ENCODE assay signal across 27 cellular contexts in the genomic region with DNA sequence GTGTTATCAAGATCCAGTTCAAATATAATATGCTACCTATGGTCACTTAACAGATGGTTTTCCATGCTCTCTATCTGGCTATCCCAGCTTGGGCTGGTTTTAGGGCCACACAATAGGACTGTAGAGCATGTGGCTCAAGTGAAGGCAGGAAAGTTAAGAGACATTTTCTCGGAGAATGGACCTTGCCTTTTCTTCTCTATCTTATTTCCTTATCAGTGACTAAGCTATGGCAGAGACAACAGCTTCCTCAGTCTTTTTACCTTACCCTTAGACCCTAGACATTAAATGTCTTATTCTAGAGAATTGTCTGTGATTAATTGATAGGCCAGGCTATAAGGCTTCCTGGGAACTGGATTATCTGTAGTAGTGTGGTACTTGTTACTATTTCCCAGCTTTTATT.
"Had no signal": no experiment of that assay in that cellular context is flagged by ENCODE, and none has a peak within 500 bp of the region (broad histone marks: within the 10 kb centered on the region; RNA-seq: fewer than 3 reads in every experiment).

No MANE protein-coding gene starts in this region.

- DNase-seq: hypothalamus; immature natural killer cell; kidney; left ventricle myocardium inferior; mesendoderm; naive thymus-derived CD4-positive, alpha-beta T cell; pancreas; posterior cingulate gyrus; retina; right cardiac atrium; stimulated activated CD4-positive, alpha-beta T cell treated with anti-CD3 and anti-CD28 coated beads, Interleukin-1b, Interleukin-23, amount 100 ng/mL, for 48 hours; stimulated activated CD4-positive, alpha-beta T cell treated with anti-CD3 and anti-CD28 coated beads, Interleukin-2, amount 100 ng/mL, for 48 hours; stimulated activated CD4-positive, alpha-beta T cell treated with anti-CD3 and anti-CD28 coated beads, Interleukin-4, amount 100 ng/mL, for 4 hours; stimulated activated CD8-positive, alpha-beta memory T cell treated with anti-CD3 and anti-CD28 coated beads, Interleukin-4, amount 100 ng/mL, for 48 hours; stimulated activated naive CD4-positive, alpha-beta T cell treated with Interleukin-2 at 50 U/mL for 16 hours; stimulated activated naive CD8-positive, alpha-beta T cell treated with anti-CD3 and anti-CD28 coated beads, Interleukin-15, amount 100 ng/mL, for 72 hours; substantia nigra; uterus had no signal

- H3K36me3 ChIP-seq: left ventricle myocardium inferior, pancreas, prostate gland, tibial nerve, uterus had no signal

- H3K4me3 ChIP-seq: left ventricle myocardium inferior, lung, pancreas, prostate gland, skin epidermis, tibial nerve, uterus had no signal

- H3K27me3 ChIP-seq: pancreas, tibial nerve, uterus had no signal

- H3K27ac ChIP-seq: left ventricle myocardium inferior, pancreas, prostate gland, skin epidermis, tibial nerve, uterus had no signal

- H3K9me3 ChIP-seq: left ventricle myocardium inferior, pancreas, prostate gland, tibial nerve, uterus had no signal

- ATAC-seq: naive thymus-derived CD4-positive, alpha-beta T cell; natural killer cell treated with Interleukin-12 subunit alpha and Interleukin-12 subunit beta and Interleukin-15 and Interleukin-18, amount 100 ng/mL, for 72 hours; pancreas; right cardiac atrium; sciatic nerve; stimulated activated memory B cell treated with anti-CD40 and anti-IgM and Interleukin-4, amounts not matched to agents 10 μg/mL and 1 μg/mL and 100 μg/mL, for 72 hours; stimulated activated naive CD8-positive, alpha-beta T cell treated with anti-CD3 and anti-CD28 coated beads, Interleukin-15, amount 100 ng/mL, for 72 hours had no signal

- H3K4me1 Mint-ChIP-seq: immature natural killer cell; stimulated activated memory B cell treated with anti-CD40 and anti-IgM and Interleukin-4, amounts not matched to agents 10 μg/mL and 1 μg/mL and 100 μg/mL, for 72 hours had no signal

- H3K4me3 Mint-ChIP-seq: immature natural killer cell; mesothelial cell of epicardium; naive thymus-derived CD4-positive, alpha-beta T cell; natural killer cell treated with Interleukin-12 subunit alpha and Interleukin-12 subunit beta and Interleukin-15 and Interleukin-18, amount 100 ng/mL, for 72 hours; stimulated activated memory B cell treated with anti-CD40 and anti-IgM and Interleukin-4, amounts not matched to agents 10 μg/mL and 1 μg/mL and 100 μg/mL, for 72 hours; stimulated activated naive CD8-positive, alpha-beta T cell treated with anti-CD3 and anti-CD28 coated beads, Interleukin-15, amount 100 ng/mL, for 72 hours; type B pancreatic cell had no signal

- H3K4me1 ChIP-seq: pancreas, prostate gland, uterus had no signal

- H3K9me3 Mint-ChIP-seq: immature natural killer cell; mesothelial cell of epicardium; naive thymus-derived CD4-positive, alpha-beta T cell; natural killer cell treated with Interleukin-12 subunit alpha and Interleukin-12 subunit beta and Interleukin-15 and Interleukin-18, amount 100 ng/mL, for 72 hours; stimulated activated memory B cell treated with anti-CD40 and anti-IgM and Interleukin-4, amounts not matched to agents 10 μg/mL and 1 μg/mL and 100 μg/mL, for 72 hours; stimulated activated naive CD8-positive, alpha-beta T cell treated with anti-CD3 and anti-CD28 coated beads, Interleukin-15, amount 100 ng/mL, for 72 hours; type B pancreatic cell had no signal

- H3K27me3 Mint-ChIP-seq: stimulated activated memory B cell treated with anti-CD40 and anti-IgM and Interleukin-4, amounts not matched to agents 10 μg/mL and 1 μg/mL and 100 μg/mL, for 72 hours; stimulated activated naive CD8-positive, alpha-beta T cell treated with anti-CD3 and anti-CD28 coated beads, Interleukin-15, amount 100 ng/mL, for 72 hours; type B pancreatic cell had no signal

- H3K27ac Mint-ChIP-seq: immature natural killer cell; mesothelial cell of epicardium; natural killer cell treated with Interleukin-12 subunit alpha and Interleukin-12 subunit beta and Interleukin-15 and Interleukin-18, amount 100 ng/mL, for 72 hours; stimulated activated memory B cell treated with anti-CD40 and anti-IgM and Interleukin-4, amounts not matched to agents 10 μg/mL and 1 μg/mL and 100 μg/mL, for 72 hours; stimulated activated naive CD8-positive, alpha-beta T cell treated with anti-CD3 and anti-CD28 coated beads, Interleukin-15, amount 100 ng/mL, for 72 hours; type B pancreatic cell had no signal

- H3K36me3 Mint-ChIP-seq: natural killer cell treated with Interleukin-12 subunit alpha and Interleukin-12 subunit beta and Interleukin-15 and Interleukin-18, amount 100 ng/mL, for 72 hours; stimulated activated memory B cell treated with anti-CD40 and anti-IgM and Interleukin-4, amounts not matched to agents 10 μg/mL and 1 μg/mL and 100 μg/mL, for 72 hours had no signal
